ENCODE assay signal across 8 cellular contexts in genomic region chr11:125624756-125625213, GRCh38. TPM values are rescaled to one million over a fixed set of nuclear protein-coding genes. Genes with fewer than 3 reads are reported as not detected.
DNase-seq lines count a peak whose midpoint lies in the region; ATAC-seq and TF ChIP-seq lines count a peak whose summit lies in the region.

Gene CHEK1, plus strand, starts transcription at chr11:125625163. Its CDS starts 1,606 bp downstream, at chr11:125626769.

- peak within 1 kb of the TSS; percentile 93 to 98 (median 97) for H3K4me3 Mint-ChIP-seq in naive B cell

- no peaks in the 10 kb centered on the region for H3K9me3 Mint-ChIP-seq in naive B cell

- H3K27me3 ChIP-seq in BLaER1 (no peaks in the 10 kb centered on the region), Loucy (ENCODE audit: insufficient read depth, low read length, poor library complexity, severe bottlenecking) (no peaks in the 10 kb centered on the region), colonic mucosa (no peaks in the 10 kb centered on the region)

- no peaks in the 10 kb centered on the region; the same call in 1 of the 2 replicates for H3F3A ChIP-seq in Loucy (ENCODE audit: low read depth)

- peaks cover 33% of the 10 kb centered on the region for H3K4me1 ChIP-seq in BLaER1
- H3K4me1 ChIP-seq in Loucy (ENCODE audit: insufficient read depth, low read length, poor library complexity, severe bottlenecking): peaks cover 30% of the 10 kb centered on the region
- H3K4me1 ChIP-seq in colonic mucosa: peaks cover 4% of the 10 kb centered on the region

- H3K27ac Mint-ChIP-seq in naive B cell: peak within 1 kb of the TSS; percentile 93 to 99 (median 98)

- H3K9ac ChIP-seq in BLaER1 (peak within 1 kb of the TSS; percentile 90), Loucy (ENCODE audit: low read depth, low read length, poor library complexity, severe bottlenecking) (peak within 1 kb of the TSS; percentile 91), colonic mucosa (ENCODE audit: low read depth in 2 of 2, low read length in 2 of 2) (peak within 1 kb of the TSS; percentile 75 to 92)

- H3K4me2 ChIP-seq in BLaER1 (peak within 1 kb of the TSS; percentile 90), Loucy (ENCODE audit: low read depth, low read length, poor library complexity, severe bottlenecking) (peak within 1 kb of the TSS; percentile 92)

- no peaks in the 10 kb centered on the region for H3K27me3 Mint-ChIP-seq in naive B cell

- H4K20me1 ChIP-seq in BLaER1 (no peaks in the 10 kb centered on the region), Loucy (ENCODE audit: insufficient read depth, low read length, poor library complexity, severe bottlenecking) (peaks cover 32% of the 10 kb centered on the region)

- H3K27ac ChIP-seq in BLaER1 (peak within 1 kb of the TSS; percentile 92), colonic mucosa (peak within 1 kb of the TSS; percentile 89)

- peak within 1 kb of the TSS; percentile 91 for H2AFZ ChIP-seq in Loucy (ENCODE audit: low read length)

- no peak for TF ChIP-seq CTCF in Loucy (conservative IDR thresholded peaks at IDR 0.05; ENCODE audit: low read length)
- TF ChIP-seq CTCF in colonic mucosa (IDR thresholded peaks at IDR 0.05): no peak

- intact Hi-C loops in colonic mucosa (cut with DNase I): no loop called here

- H3K79me2 ChIP-seq in Loucy (ENCODE audit: insufficient read depth, low read length): peaks cover 36% of the 10 kb centered on the region

- peaks cover 15 to 19% (median 19%) of the 10 kb centered on the region in 3 donors for H3K4me1 Mint-ChIP-seq in naive B cell

- peaks cover 0 to 5% of the 10 kb centered on the region in 2 donors for H3K36me3 Mint-ChIP-seq in naive B cell

- DNase-seq in colonic mucosa (no peak), naive B cell (no peak), GM19238 (ENCODE audit: insufficient read length, low spot score) (no peak), retina (no peak), midbrain (lab: John Stamatoyannopoulos, UW) (no peak)
- no peak for DNase-seq in central memory CD4-positive, alpha-beta T cell

- no peaks in the 10 kb centered on the region for H3K9me2 ChIP-seq in Loucy (replicated peaks; ENCODE audit: low read depth, low read length)

- H3K4me3 ChIP-seq in BLaER1 (peak within 1 kb of the TSS; percentile 89), Loucy (ENCODE audit: low read length, poor library complexity, severe bottlenecking) (peak within 1 kb of the TSS; percentile 94), colonic mucosa (peak within 1 kb of the TSS; percentile 76)

- H3K9me3 ChIP-seq in BLaER1: no peaks in the 10 kb centered on the region
- H3K9me3 ChIP-seq in Loucy (ENCODE audit: insufficient read depth, low read depth, low read length): no peaks in the 10 kb centered on the region
- H3K9me3 ChIP-seq in colonic mucosa: no peaks in the 10 kb centered on the region

- ATAC-seq in naive B cell (ENCODE audit: low read depth in 2 of 2): no peak

- H3K36me3 ChIP-seq in BLaER1: peaks cover 46% of the 10 kb centered on the region
- peaks cover 27% of the 10 kb centered on the region; the same call in 1 of the 2 replicates for H3K36me3 ChIP-seq in Loucy (ENCODE audit: insufficient read depth, low read length)
- H3K36me3 ChIP-seq in colonic mucosa: no peaks in the 10 kb centered on the region

RNA-seq across cellular contexts. Expression of gene CHEK1, which starts in this region (rescaled TPM):
- total RNA-seq in colonic mucosa: 10 to 100 TPM; 15.6 to 44.6 TPM
- polyA plus RNA-seq in naive B cell (ENCODE audit: low read depth in 6 of 6): 1 to 10 TPM; 1.7 to 4.1 (median 2.3) TPM
